In the genomic region with DNA sequence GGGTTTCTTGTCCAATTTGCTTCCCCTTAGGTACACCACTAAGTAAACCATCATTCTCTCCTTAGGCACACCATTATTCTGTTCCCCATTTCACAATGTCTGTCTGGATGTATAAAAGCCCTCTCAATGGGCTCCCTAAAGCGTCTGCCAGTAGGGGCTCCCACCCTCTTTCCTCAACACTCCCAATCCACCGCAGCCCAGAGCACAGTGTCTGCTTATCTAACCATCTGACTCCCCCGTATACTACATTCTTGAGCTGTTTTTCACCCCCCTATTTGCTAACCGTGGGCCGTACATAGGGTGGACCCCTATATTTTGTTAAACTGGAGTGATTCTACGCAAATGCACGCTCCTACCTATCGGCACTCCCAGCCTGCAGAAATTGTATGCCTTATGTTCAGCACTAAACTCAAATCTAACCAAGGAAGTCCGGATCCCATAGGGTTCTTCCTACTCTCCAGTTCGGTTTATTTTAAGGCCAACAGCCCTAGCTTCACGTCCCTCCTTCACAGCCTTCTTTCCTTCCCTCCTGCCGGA, we compare ENCODE assay signal across 8 cellular contexts. TPM values are rescaled to one million over a fixed set of nuclear protein-coding genes. Genes with fewer than 3 reads are reported as not detected.
DNase-seq lines count a peak whose midpoint lies in the region; ATAC-seq and TF ChIP-seq lines count a peak whose summit lies in the region.

No MANE protein-coding gene starts in this region.

- peak overlapping the region; percentile 88 for H3K27ac Mint-ChIP-seq in activated CD8-positive, alpha-beta memory T cell treated with anti-CD3 and anti-CD28 coated beads, Interleukin-2, amount 10 ng/mL, durations not matched to agents 7 days and 5 days
- peak overlapping the region; percentile 92 for H3K27ac Mint-ChIP-seq in activated CD8-positive, alpha-beta T cell treated with anti-CD3 and anti-CD28 coated beads, Interleukin-2, amount 10 ng/mL, durations not matched to agents 7 days and 5 days

- H3K27me3 Mint-ChIP-seq in activated CD8-positive, alpha-beta memory T cell treated with anti-CD3 and anti-CD28 coated beads, Interleukin-2, amount 10 ng/mL, durations not matched to agents 7 days and 5 days = peaks cover 15% of the 10 kb centered on the region
- peaks cover 10% of the 10 kb centered on the region for H3K27me3 Mint-ChIP-seq in activated CD8-positive, alpha-beta T cell treated with anti-CD3 and anti-CD28 coated beads, Interleukin-2, amount 10 ng/mL, durations not matched to agents 7 days and 5 days (ENCODE audit: low read depth)

- ATAC-seq in activated CD8-positive, alpha-beta memory T cell treated with anti-CD3 and anti-CD28 coated beads, Interleukin-2, amount 10 ng/mL, durations not matched to agents 7 days and 5 days = peak; percentile 11
- peak; percentile 15 for ATAC-seq in activated CD8-positive, alpha-beta T cell treated with anti-CD3 and anti-CD28 coated beads, Interleukin-2, amount 10 ng/mL, durations not matched to agents 7 days and 5 days
- peak; percentile 18 for ATAC-seq in Right ventricle myocardium superior (ENCODE audit: poor library complexity)
- peak; percentile 6 to 26 (median 10) for ATAC-seq in psoas muscle
- no peak for ATAC-seq in HG02840 (IDR thresholded peaks at IDR 0.05; ENCODE audit: low FRiP score, unreplicated experiment)

- H3K4me1 ChIP-seq in psoas muscle = peaks cover 17% of the 10 kb centered on the region

- no peaks in the 10 kb centered on the region for H3K9me3 Mint-ChIP-seq in activated CD8-positive, alpha-beta memory T cell treated with anti-CD3 and anti-CD28 coated beads, Interleukin-2, amount 10 ng/mL, durations not matched to agents 7 days and 5 days (ENCODE audit: low read depth)
- H3K9me3 Mint-ChIP-seq in activated CD8-positive, alpha-beta T cell treated with anti-CD3 and anti-CD28 coated beads, Interleukin-2, amount 10 ng/mL, durations not matched to agents 7 days and 5 days (ENCODE audit: insufficient read depth) = no peaks in the 10 kb centered on the region

- peak overlapping the region; percentile 97 for H3K4me3 Mint-ChIP-seq in activated CD8-positive, alpha-beta memory T cell treated with anti-CD3 and anti-CD28 coated beads, Interleukin-2, amount 10 ng/mL, durations not matched to agents 7 days and 5 days
- peak overlapping the region; percentile 92 for H3K4me3 Mint-ChIP-seq in activated CD8-positive, alpha-beta T cell treated with anti-CD3 and anti-CD28 coated beads, Interleukin-2, amount 10 ng/mL, durations not matched to agents 7 days and 5 days

- CTCF ChIA-PET in activated CD8-positive, alpha-beta memory T cell treated with anti-CD3 and anti-CD28 coated beads, Interleukin-2, amount 10 ng/mL, durations not matched to agents 7 days and 5 days (lab: Charles Lee) = interaction anchor here (0.6 to 8.7 kb wide), 37 partner anchors 8 to 359 kb away, joined by 3 to 129 read pairs (median 4); partner anchors contain the start of genes GSDMA, IKZF3, LRRC3C and MED24
- CTCF ChIA-PET in activated CD8-positive, alpha-beta T cell treated with anti-CD3 and anti-CD28 coated beads, Interleukin-2, amount 10 ng/mL, durations not matched to agents 7 days and 5 days (lab: Charles Lee) = interaction anchor here (0.8 to 5.4 kb wide), 24 partner anchors 9 to 358 kb away, joined by 3 to 115 read pairs (median 6); partner anchors contain the start of genes GSDMA, LRRC3C, MED24 and ORMDL3

- H3K4me3 ChIP-seq in psoas muscle = peak overlapping the region; percentile 77

- DNase-seq in activated CD8-positive, alpha-beta memory T cell treated with anti-CD3 and anti-CD28 coated beads, Interleukin-2, amount 10 ng/mL, durations not matched to agents 7 days and 5 days = no peak
- no peak for DNase-seq in activated CD8-positive, alpha-beta memory T cell treated with anti-CD3 and anti-CD28 coated beads for 24 hours
- DNase-seq in HCEC 1CT = peak; percentile 58
- DNase-seq in NCI-H146 (lab: John Stamatoyannopoulos, UW) = peak; percentile 23
- DNase-seq in activated CD8-positive, alpha-beta T cell treated with anti-CD3 and anti-CD28 coated beads, Interleukin-2, amount 10 ng/mL, durations not matched to agents 7 days and 5 days = no peak
- no peak for DNase-seq in Right ventricle myocardium superior
- no peak for DNase-seq in psoas muscle

- POLR2A ChIA-PET in activated CD8-positive, alpha-beta T cell treated with anti-CD3 and anti-CD28 coated beads, Interleukin-2, amount 10 ng/mL, durations not matched to agents 7 days and 5 days (lab: Charles Lee) = interaction anchor here (0.6 to 2.3 kb wide), 16 partner anchors 11 to 292 kb away, joined by 3 to 16 read pairs (median 6); partner anchors contain the start of genes GSDMA, MED24, PGAP3 and WIPF2

- H3K9me3 ChIP-seq in psoas muscle = no peaks in the 10 kb centered on the region

- TF ChIP-seq CTCF in psoas muscle (IDR thresholded peaks at IDR 0.05) = no peak

- H3K27me3 ChIP-seq in psoas muscle (ENCODE audit: insufficient read depth in 3 of 3, low read length in 2 of 3) = peaks cover 0 to 3% (median 2%) of the 10 kb centered on the region in 3 donors

- 1% methylated on average over 12 of the region's 12 CpGs for WGBS in psoas muscle, 3 donors

- peaks cover 0 to 19% of the 10 kb centered on the region in 2 donors for H3K36me3 ChIP-seq in psoas muscle (ENCODE audit: insufficient read depth in 1 of 2, low read depth in 1 of 2)

- H3K4me1 Mint-ChIP-seq in activated CD8-positive, alpha-beta memory T cell treated with anti-CD3 and anti-CD28 coated beads, Interleukin-2, amount 10 ng/mL, durations not matched to agents 7 days and 5 days = peaks cover 34% of the 10 kb centered on the region
- H3K4me1 Mint-ChIP-seq in activated CD8-positive, alpha-beta T cell treated with anti-CD3 and anti-CD28 coated beads, Interleukin-2, amount 10 ng/mL, durations not matched to agents 7 days and 5 days (ENCODE audit: low read depth) = peaks cover 31% of the 10 kb centered on the region

- intact Hi-C loops in Right ventricle myocardium superior (cut with DNase I) (no loop called here), psoas muscle (cut with DNase I) (loop anchor here (1.0 to 2.0 kb wide), 2 partner anchors 17 to 21 kb away; partner anchors contain the start of gene GSDMA (in 1 of the 2))

- peaks cover 6% of the 10 kb centered on the region for H3K36me3 Mint-ChIP-seq in activated CD8-positive, alpha-beta memory T cell treated with anti-CD3 and anti-CD28 coated beads, Interleukin-2, amount 10 ng/mL, durations not matched to agents 7 days and 5 days
- H3K36me3 Mint-ChIP-seq in activated CD8-positive, alpha-beta T cell treated with anti-CD3 and anti-CD28 coated beads, Interleukin-2, amount 10 ng/mL, durations not matched to agents 7 days and 5 days (ENCODE audit: low read depth) = peaks cover 10% of the 10 kb centered on the region

- H3K27ac ChIP-seq in psoas muscle = peak overlapping the region; percentile 90

RNA-seq across cellular contexts. Expression of gene PSMD3, which starts 0.7 kb away (rescaled TPM):
- total RNA-seq in activated CD8-positive, alpha-beta memory T cell treated with anti-CD3 and anti-CD28 coated beads, Interleukin-2, amount 10 ng/mL, durations not matched to agents 7 days and 5 days = 100 to 1,000 TPM; 106 to 138 TPM
- 100 to 1,000 TPM; 104 to 116 TPM for total RNA-seq in activated CD8-positive, alpha-beta T cell treated with anti-CD3 and anti-CD28 coated beads, Interleukin-2, amount 10 ng/mL, durations not matched to agents 7 days and 5 days
- 88.0 TPM for total RNA-seq in Right ventricle myocardium superior
- 100 to 1,000 TPM; 137 to 253 (median 220) TPM for total RNA-seq in psoas muscle
- 100 to 1,000 TPM; 168 to 392 (median 234) TPM for polyA plus RNA-seq in psoas muscle

RNA-seq across cellular contexts. Expression of gene GSDMA, which starts 17.1 kb away (rescaled TPM):
- total RNA-seq in activated CD8-positive, alpha-beta memory T cell treated with anti-CD3 and anti-CD28 coated beads, Interleukin-2, amount 10 ng/mL, durations not matched to agents 7 days and 5 days = not detected
- 1 to 10 TPM; 3.3 to 4.5 TPM for total RNA-seq in activated CD8-positive, alpha-beta T cell treated with anti-CD3 and anti-CD28 coated beads, Interleukin-2, amount 10 ng/mL, durations not matched to agents 7 days and 5 days
- total RNA-seq in Right ventricle myocardium superior = 0.40 TPM
- total RNA-seq in psoas muscle = under 1 TPM in 2 of 4 donors, not detected in 2; 0.24 to 0.32 TPM
- under 1 TPM in 2 of 3 donors, not detected in 1; 0.03 to 0.06 TPM for polyA plus RNA-seq in psoas muscle

RNA-seq across cellular contexts. Expression of gene CSF3, which starts 35.3 kb away (rescaled TPM):
- total RNA-seq in activated CD8-positive, alpha-beta memory T cell treated with anti-CD3 and anti-CD28 coated beads, Interleukin-2, amount 10 ng/mL, durations not matched to agents 7 days and 5 days = not detected
- not detected for total RNA-seq in activated CD8-positive, alpha-beta T cell treated with anti-CD3 and anti-CD28 coated beads, Interleukin-2, amount 10 ng/mL, durations not matched to agents 7 days and 5 days
- not detected for total RNA-seq in Right ventricle myocardium superior
- total RNA-seq in psoas muscle = 10 to 100 TPM in 2 of 4 donors, under 1 TPM in 2; 0.30 to 39.8 (median 19.4) TPM
- 10 to 100 TPM in 1 of 3 donors, 1 to 10 TPM in 2; 3.4 to 46.2 (median 3.9) TPM for polyA plus RNA-seq in psoas muscle

RNA-seq across cellular contexts. Expression of gene LRRC3C, which starts 52.4 kb away (rescaled TPM):
- not detected for total RNA-seq in activated CD8-positive, alpha-beta memory T cell treated with anti-CD3 and anti-CD28 coated beads, Interleukin-2, amount 10 ng/mL, durations not matched to agents 7 days and 5 days
- total RNA-seq in activated CD8-positive, alpha-beta T cell treated with anti-CD3 and anti-CD28 coated beads, Interleukin-2, amount 10 ng/mL, durations not matched to agents 7 days and 5 days = not detected
- total RNA-seq in Right ventricle myocardium superior = not detected
- not detected for total RNA-seq in psoas muscle
- polyA plus RNA-seq in psoas muscle = under 1 TPM in 1 of 3 donors, not detected in 2; 0.04 TPM

RNA-seq across cellular contexts. Expression of gene ORMDL3, which starts 52.5 kb away (rescaled TPM):
- 100 to 1,000 TPM; 111 to 131 TPM for total RNA-seq in activated CD8-positive, alpha-beta memory T cell treated with anti-CD3 and anti-CD28 coated beads, Interleukin-2, amount 10 ng/mL, durations not matched to agents 7 days and 5 days
- total RNA-seq in activated CD8-positive, alpha-beta T cell treated with anti-CD3 and anti-CD28 coated beads, Interleukin-2, amount 10 ng/mL, durations not matched to agents 7 days and 5 days = 100 to 1,000 TPM; 151 to 168 TPM
- total RNA-seq in Right ventricle myocardium superior = 37.5 TPM
- total RNA-seq in psoas muscle = 10 to 100 TPM; 16.9 to 25.1 (median 22.0) TPM
- polyA plus RNA-seq in psoas muscle = 10 to 100 TPM; 18.7 to 66.9 (median 23.6) TPM

Comparison
In these comparisons a context has a peak if more than half of its experiments do, and no peak if none do; other contexts are left out.
1. DNase-seq: peak in HCEC 1CT (single experiment) and NCI-H146 (single experiment); none in activated CD8-positive, alpha-beta memory T cell treated with anti-CD3 and anti-CD28 coated beads, Interleukin-2, amount 10 ng/mL, durations not matched to agents 7 days and 5 days (single experiment), activated CD8-positive, alpha-beta memory T cell treated with anti-CD3 and anti-CD28 coated beads for 24 hours (single experiment), activated CD8-positive, alpha-beta T cell treated with anti-CD3 and anti-CD28 coated beads, Interleukin-2, amount 10 ng/mL, durations not matched to agents 7 days and 5 days (single experiment), Right ventricle myocardium superior (single experiment) and psoas muscle (0 of 2).